ENCODE assay signal across 8 cellular contexts in the genomic region with DNA sequence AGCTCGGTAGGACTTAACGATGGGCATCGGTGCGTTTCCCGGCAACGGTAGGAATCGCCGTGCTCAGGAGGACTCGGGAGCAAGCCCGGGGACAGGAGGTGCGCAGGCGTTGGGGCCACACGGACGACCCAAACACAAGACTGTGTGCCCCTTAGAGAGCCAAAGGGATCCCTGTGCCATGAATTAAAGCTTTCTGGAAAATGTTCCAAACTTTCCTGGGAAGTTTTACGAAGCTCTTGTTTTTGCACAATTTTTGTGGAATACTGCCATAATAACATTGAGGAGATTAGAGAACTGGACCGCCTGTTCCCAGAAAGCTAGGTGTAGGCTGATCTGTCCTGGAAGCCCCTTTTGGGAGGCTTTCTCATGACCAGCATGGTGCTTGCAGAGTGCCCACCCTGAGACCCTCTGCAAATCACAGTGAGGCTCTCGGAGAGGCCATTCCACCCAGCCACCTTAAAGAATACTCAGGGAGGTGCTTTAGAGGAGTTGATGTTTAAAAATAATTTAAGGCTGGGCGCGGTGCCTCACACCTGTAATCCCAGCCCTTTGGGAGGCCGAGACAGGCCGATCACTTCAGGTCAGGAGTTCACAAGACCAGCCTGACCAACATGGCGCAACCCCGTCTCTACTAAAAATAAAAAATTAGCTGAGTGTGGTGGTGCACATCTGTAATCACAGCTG. TPM values are rescaled to one million over a fixed set of nuclear protein-coding genes. Genes with fewer than 3 reads are reported as not detected.
DNase-seq lines count a peak whose midpoint lies in the region; ATAC-seq and TF ChIP-seq lines count a peak whose summit lies in the region.

No MANE protein-coding gene starts in this region.

- no peaks in the 10 kb centered on the region for H3K9me3 ChIP-seq in SJCRH30 (replicated peaks)
- no peaks in the 10 kb centered on the region for H3K9me3 ChIP-seq in esophagus squamous epithelium

- H3K27me3 ChIP-seq in SJCRH30 (no peaks in the 10 kb centered on the region), esophagus squamous epithelium (no peaks in the 10 kb centered on the region)

- peak overlapping the region; percentile 99 for H3K27ac Mint-ChIP-seq in T-helper 1 cell treated with Interleukin-12 subunit alpha and Interleukin-12 subunit beta and Interleukin-4 antibody, amounts not matched to agents 30 μg/mL and 1 μg/mL, for 36 hours
- peak overlapping the region; percentile 100 for H3K27ac Mint-ChIP-seq in osteocyte (ENCODE audit: unreplicated experiment)

- no peak for TF ChIP-seq POLR2A in esophagus squamous epithelium (IDR thresholded peaks at IDR 0.05)

- H3K27ac ChIP-seq in SJCRH30 (peak overlapping the region; percentile 95), esophagus squamous epithelium (peak overlapping the region; percentile 94 to 99 (median 98))

- H3K4me1 ChIP-seq in SJCRH30: peaks cover 10% of the 10 kb centered on the region; the same call in 1 of the 2 replicates
- peaks cover 8 to 28% (median 11%) of the 10 kb centered on the region in 3 donors for H3K4me1 ChIP-seq in esophagus squamous epithelium

- H3K4me3 Mint-ChIP-seq in T-helper 1 cell treated with Interleukin-12 subunit alpha and Interleukin-12 subunit beta and Interleukin-4 antibody, amounts not matched to agents 30 μg/mL and 1 μg/mL, for 36 hours: peak overlapping the region; percentile 98
- H3K4me3 Mint-ChIP-seq in osteocyte (ENCODE audit: unreplicated experiment): peak overlapping the region; percentile 98

- H3K36me3 Mint-ChIP-seq in T-helper 1 cell treated with Interleukin-12 subunit alpha and Interleukin-12 subunit beta and Interleukin-4 antibody, amounts not matched to agents 30 μg/mL and 1 μg/mL, for 36 hours (ENCODE audit: low read depth): peaks cover 6% of the 10 kb centered on the region
- no peaks in the 10 kb centered on the region for H3K36me3 Mint-ChIP-seq in osteocyte (ENCODE audit: unreplicated experiment)

- TF ChIP-seq CTCF in esophagus squamous epithelium (IDR thresholded peaks at IDR 0.05) (no peak), osteocyte (IDR thresholded peaks at IDR 0.05) (no peak)

- DNase-seq in T-helper 1 cell: no peak
- DNase-seq in SJCRH30: no peak
- DNase-seq in esophagus squamous epithelium (lab: John Stamatoyannopoulos, UW): no peak
- DNase-seq in osteocyte (ENCODE audit: extremely low spot score, unreplicated experiment): no peak

- H3K27me3 Mint-ChIP-seq in T-helper 1 cell treated with Interleukin-12 subunit alpha and Interleukin-12 subunit beta and Interleukin-4 antibody, amounts not matched to agents 30 μg/mL and 1 μg/mL, for 36 hours (ENCODE audit: low read depth): no peaks in the 10 kb centered on the region
- H3K27me3 Mint-ChIP-seq in osteocyte (ENCODE audit: unreplicated experiment): no peaks in the 10 kb centered on the region

- H3K4me3 ChIP-seq in SJCRH30 (peak overlapping the region; percentile 95), esophagus squamous epithelium (peak overlapping the region; percentile 60 to 85 (median 78))

- intact Hi-C loops in esophagus squamous epithelium (cut with DNase I): no loop called here

- H3K4me1 Mint-ChIP-seq in T-helper 1 cell treated with Interleukin-12 subunit alpha and Interleukin-12 subunit beta and Interleukin-4 antibody, amounts not matched to agents 30 μg/mL and 1 μg/mL, for 36 hours (ENCODE audit: low read depth): peaks cover 45% of the 10 kb centered on the region
- peaks cover 26% of the 10 kb centered on the region for H3K4me1 Mint-ChIP-seq in osteocyte (ENCODE audit: unreplicated experiment)

- H3K36me3 ChIP-seq in SJCRH30: no peaks in the 10 kb centered on the region
- H3K36me3 ChIP-seq in esophagus squamous epithelium: no peaks in the 10 kb centered on the region

- H3K9me3 Mint-ChIP-seq in T-helper 1 cell treated with Interleukin-12 subunit alpha and Interleukin-12 subunit beta and Interleukin-4 antibody, amounts not matched to agents 30 μg/mL and 1 μg/mL, for 36 hours: peaks cover 4% of the 10 kb centered on the region
- H3K9me3 Mint-ChIP-seq in osteocyte (ENCODE audit: unreplicated experiment): no peaks in the 10 kb centered on the region

- WGBS in esophagus squamous epithelium, 2 donors: 14 to 64% methylated on average over 10 to 18 of the region's 23 CpGs

- no peak for ATAC-seq in HG03442 (IDR thresholded peaks at IDR 0.05; ENCODE audit: unreplicated experiment)
- no peak for ATAC-seq in GM21526 (IDR thresholded peaks at IDR 0.05; ENCODE audit: low FRiP score, unreplicated experiment)
- ATAC-seq in HG02973 (IDR thresholded peaks at IDR 0.05; ENCODE audit: unreplicated experiment): no peak

RNA-seq across cellular contexts. Expression of gene KDM8, which starts 1.0 kb away (rescaled TPM):
- total RNA-seq in SJCRH30 (2014; rRNA removed; shearing (Covaris generic)): 4.3 and 4.9 TPM in 2 replicates
- total RNA-seq in esophagus squamous epithelium: 1 to 10 TPM in 3 of 4 donors, under 1 TPM in 1; 0.56 to 4.4 (median 2.5) TPM
- 8.3 and 10.3 TPM in 2 replicates for total RNA-seq in osteocyte
